ENCODE assay signal across 3 cellular contexts in the genomic region with DNA sequence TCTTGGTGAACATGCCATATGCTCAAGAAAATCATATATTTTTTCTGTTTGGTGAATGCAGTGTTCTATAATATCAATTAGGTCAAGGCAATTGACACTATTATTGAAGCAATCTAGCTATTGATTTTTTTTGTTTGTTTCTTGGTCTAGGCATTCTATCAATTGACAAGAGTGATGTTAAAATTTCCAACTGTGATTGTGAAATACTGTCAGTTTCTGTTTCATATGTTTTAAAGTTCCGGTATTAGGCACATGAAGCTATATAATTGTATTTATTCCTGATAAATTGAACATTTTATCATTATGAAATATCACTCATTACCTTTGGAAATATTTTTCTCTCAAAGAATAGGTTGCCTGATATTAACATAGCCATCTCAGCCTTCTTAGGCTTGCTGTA.
A peak's percentile ranks its signal among the peaks of the same experiment; 100 is the strongest.
TF ChIP-seq lines count a peak whose summit lies in the region.

No MANE protein-coding gene starts in this region.

TF ChIP-seq in HepG2, 621 proteins besides CTCF, POLR2A, EP300 and RAD21:
- TF ChIP-seq CEBPB (IDR thresholded peaks at IDR 0.05; ENCODE audit: borderline replicate concordance, low read depth, low read length) (peak; percentile 53; the same call in 1 of the 2 replicates), ONECUT2 (CRISPR knock-in tag; IDR thresholded peaks at IDR 0.05) (no peak), ZNF260 (CRISPR knock-in tag; IDR thresholded peaks at IDR 0.05; ENCODE audit: borderline replicate concordance, low read depth) (no peak)
- TF ChIP-seq, protein P1, sequence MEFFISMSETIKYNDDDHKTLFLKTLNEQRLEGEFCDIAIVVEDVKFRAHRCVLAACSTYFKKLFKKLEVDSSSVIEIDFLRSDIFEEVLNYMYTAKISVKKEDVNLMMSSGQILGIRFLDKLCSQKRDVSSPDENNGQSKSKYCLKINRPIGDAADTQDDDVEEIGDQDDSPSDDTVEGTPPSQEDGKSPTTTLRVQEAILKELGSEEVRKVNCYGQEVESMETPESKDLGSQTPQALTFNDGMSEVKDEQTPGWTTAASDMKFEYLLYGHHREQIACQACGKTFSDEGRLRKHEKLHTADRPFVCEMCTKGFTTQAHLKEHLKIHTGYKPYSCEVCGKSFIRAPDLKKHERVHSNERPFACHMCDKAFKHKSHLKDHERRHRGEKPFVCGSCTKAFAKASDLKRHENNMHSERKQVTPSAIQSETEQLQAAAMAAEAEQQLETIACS (CRISPR knock-in tag; IDR thresholded peaks at IDR 0.05): no peak

TF ChIP-seq in IMR-90, 13 proteins besides CTCF, POLR2A, EP300 and RAD21:
- TF ChIP-seq RFX5 (IDR thresholded peaks at IDR 0.05; ENCODE audit: low read depth, low read length) (no peak), RCOR1 (IDR thresholded peaks at IDR 0.05; ENCODE audit: insufficient replicate concordance, low read length) (no peak), CEBPB (IDR thresholded peaks at IDR 0.05; ENCODE audit: low read depth, low read length) (peak; percentile 59), NFE2L2 (IDR thresholded peaks at IDR 0.05; ENCODE audit: low read depth, low read length) (no peak)
- TF ChIP-seq, protein P2, sequence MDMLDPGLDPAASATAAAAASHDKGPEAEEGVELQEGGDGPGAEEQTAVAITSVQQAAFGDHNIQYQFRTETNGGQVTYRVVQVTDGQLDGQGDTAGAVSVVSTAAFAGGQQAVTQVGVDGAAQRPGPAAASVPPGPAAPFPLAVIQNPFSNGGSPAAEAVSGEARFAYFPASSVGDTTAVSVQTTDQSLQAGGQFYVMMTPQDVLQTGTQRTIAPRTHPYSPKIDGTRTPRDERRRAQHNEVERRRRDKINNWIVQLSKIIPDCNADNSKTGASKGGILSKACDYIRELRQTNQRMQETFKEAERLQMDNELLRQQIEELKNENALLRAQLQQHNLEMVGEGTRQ (IDR thresholded peaks at IDR 0.05; ENCODE audit: low read depth, low read length): no peak

TF ChIP-seq in K562, 482 proteins besides CTCF, POLR2A, EP300 and RAD21:
- TF ChIP-seq ZNF780A (CRISPR knock-in tag; IDR thresholded peaks at IDR 0.05) (no peak), ZC3H4 (CRISPR knock-in tag; IDR thresholded peaks at IDR 0.05; ENCODE audit: borderline replicate concordance) (no peak), HMGN3 (IDR thresholded peaks at IDR 0.05; ENCODE audit: borderline replicate concordance, extremely low read depth, insufficient read length, low read depth, low read length) (no peak), CEBPG (CRISPR knock-in tag; IDR thresholded peaks at IDR 0.05) (no peak), CEBPG (tag; conservative IDR thresholded peaks at IDR 0.05 in 1 of 2, IDR thresholded peaks at IDR 0.05 in 1 of 2) (0 out of 4 replicates have a peak, but pooled peaks of 1 of the 2 experiments have one; percentile 24), MYBL2 (IDR thresholded peaks at IDR 0.05; ENCODE audit: low read depth) (no peak), MYBL2 (CRISPR knock-in tag; IDR thresholded peaks at IDR 0.05; ENCODE audit: borderline replicate concordance) (no peak), SMC3 (conservative IDR thresholded peaks at IDR 0.05; ENCODE audit: insufficient read depth, low read depth, low read length) (no peak), MAZ (CRISPR knock-in tag; conservative IDR thresholded peaks at IDR 0.05 in 1 of 2, IDR thresholded peaks at IDR 0.05 in 1 of 2) (no peak), THRAP3 (IDR thresholded peaks at IDR 0.05; ENCODE audit: borderline replicate concordance) (no peak), FUS (optimal IDR thresholded peaks at IDR 0.05; ENCODE audit: low read depth, low read length) (no peak), RBM25 (IDR thresholded peaks at IDR 0.05; ENCODE audit: low read depth, low read length, severe bottlenecking) (no peak), HNRNPLL (IDR thresholded peaks at IDR 0.05; ENCODE audit: low read depth, low read length, poor library complexity, severe bottlenecking) (no peak), CEBPB (tag; IDR thresholded peaks at IDR 0.05) (0 out of 2 replicates have a peak, but pooled peaks have one; percentile 64)
- TF ChIP-seq, protein P3, sequence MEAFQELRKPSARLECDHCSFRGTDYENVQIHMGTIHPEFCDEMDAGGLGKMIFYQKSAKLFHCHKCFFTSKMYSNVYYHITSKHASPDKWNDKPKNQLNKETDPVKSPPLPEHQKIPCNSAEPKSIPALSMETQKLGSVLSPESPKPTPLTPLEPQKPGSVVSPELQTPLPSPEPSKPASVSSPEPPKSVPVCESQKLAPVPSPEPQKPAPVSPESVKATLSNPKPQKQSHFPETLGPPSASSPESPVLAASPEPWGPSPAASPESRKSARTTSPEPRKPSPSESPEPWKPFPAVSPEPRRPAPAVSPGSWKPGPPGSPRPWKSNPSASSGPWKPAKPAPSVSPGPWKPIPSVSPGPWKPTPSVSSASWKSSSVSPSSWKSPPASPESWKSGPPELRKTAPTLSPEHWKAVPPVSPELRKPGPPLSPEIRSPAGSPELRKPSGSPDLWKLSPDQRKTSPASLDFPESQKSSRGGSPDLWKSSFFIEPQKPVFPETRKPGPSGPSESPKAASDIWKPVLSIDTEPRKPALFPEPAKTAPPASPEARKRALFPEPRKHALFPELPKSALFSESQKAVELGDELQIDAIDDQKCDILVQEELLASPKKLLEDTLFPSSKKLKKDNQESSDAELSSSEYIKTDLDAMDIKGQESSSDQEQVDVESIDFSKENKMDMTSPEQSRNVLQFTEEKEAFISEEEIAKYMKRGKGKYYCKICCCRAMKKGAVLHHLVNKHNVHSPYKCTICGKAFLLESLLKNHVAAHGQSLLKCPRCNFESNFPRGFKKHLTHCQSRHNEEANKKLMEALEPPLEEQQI (IDR thresholded peaks at IDR 0.05): no peak
- TF ChIP-seq, protein P4, sequence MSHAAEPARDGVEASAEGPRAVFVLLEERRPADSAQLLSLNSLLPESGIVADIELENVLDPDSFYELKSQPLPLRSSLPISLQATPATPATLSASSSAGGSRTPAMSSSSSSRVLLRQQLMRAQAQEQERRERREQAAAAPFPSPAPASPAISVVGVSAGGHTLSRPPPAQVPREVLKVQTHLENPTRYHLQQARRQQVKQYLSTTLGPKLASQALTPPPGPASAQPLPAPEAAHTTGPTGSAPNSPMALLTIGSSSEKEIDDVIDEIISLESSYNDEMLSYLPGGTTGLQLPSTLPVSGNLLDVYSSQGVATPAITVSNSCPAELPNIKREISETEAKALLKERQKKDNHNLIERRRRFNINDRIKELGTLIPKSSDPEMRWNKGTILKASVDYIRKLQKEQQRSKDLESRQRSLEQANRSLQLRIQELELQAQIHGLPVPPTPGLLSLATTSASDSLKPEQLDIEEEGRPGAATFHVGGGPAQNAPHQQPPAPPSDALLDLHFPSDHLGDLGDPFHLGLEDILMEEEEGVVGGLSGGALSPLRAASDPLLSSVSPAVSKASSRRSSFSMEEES (CRISPR knock-in tag; IDR thresholded peaks at IDR 0.05): no peak
- TF ChIP-seq, protein P5, sequence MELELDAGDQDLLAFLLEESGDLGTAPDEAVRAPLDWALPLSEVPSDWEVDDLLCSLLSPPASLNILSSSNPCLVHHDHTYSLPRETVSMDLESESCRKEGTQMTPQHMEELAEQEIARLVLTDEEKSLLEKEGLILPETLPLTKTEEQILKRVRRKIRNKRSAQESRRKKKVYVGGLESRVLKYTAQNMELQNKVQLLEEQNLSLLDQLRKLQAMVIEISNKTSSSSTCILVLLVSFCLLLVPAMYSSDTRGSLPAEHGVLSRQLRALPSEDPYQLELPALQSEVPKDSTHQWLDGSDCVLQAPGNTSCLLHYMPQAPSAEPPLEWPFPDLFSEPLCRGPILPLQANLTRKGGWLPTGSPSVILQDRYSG (tag; conservative IDR thresholded peaks at IDR 0.05; ENCODE audit: low read depth): no peak
- TF ChIP-seq, protein P6, sequence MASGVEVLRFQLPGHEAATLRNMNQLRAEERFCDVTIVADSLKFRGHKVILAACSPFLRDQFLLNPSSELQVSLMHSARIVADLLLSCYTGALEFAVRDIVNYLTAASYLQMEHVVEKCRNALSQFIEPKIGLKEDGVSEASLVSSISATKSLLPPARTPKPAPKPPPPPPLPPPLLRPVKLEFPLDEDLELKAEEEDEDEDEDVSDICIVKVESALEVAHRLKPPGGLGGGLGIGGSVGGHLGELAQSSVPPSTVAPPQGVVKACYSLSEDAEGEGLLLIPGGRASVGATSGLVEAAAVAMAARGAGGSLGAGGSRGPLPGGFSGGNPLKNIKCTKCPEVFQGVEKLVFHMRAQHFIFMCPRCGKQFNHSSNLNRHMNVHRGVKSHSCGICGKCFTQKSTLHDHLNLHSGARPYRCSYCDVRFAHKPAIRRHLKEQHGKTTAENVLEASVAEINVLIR (CRISPR knock-in tag; IDR thresholded peaks at IDR 0.05): no peak
- TF ChIP-seq, protein P7, sequence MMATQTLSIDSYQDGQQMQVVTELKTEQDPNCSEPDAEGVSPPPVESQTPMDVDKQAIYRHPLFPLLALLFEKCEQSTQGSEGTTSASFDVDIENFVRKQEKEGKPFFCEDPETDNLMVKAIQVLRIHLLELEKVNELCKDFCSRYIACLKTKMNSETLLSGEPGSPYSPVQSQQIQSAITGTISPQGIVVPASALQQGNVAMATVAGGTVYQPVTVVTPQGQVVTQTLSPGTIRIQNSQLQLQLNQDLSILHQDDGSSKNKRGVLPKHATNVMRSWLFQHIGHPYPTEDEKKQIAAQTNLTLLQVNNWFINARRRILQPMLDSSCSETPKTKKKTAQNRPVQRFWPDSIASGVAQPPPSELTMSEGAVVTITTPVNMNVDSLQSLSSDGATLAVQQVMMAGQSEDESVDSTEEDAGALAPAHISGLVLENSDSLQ (IDR thresholded peaks at IDR 0.05): no peak
- TF ChIP-seq, protein P8, sequence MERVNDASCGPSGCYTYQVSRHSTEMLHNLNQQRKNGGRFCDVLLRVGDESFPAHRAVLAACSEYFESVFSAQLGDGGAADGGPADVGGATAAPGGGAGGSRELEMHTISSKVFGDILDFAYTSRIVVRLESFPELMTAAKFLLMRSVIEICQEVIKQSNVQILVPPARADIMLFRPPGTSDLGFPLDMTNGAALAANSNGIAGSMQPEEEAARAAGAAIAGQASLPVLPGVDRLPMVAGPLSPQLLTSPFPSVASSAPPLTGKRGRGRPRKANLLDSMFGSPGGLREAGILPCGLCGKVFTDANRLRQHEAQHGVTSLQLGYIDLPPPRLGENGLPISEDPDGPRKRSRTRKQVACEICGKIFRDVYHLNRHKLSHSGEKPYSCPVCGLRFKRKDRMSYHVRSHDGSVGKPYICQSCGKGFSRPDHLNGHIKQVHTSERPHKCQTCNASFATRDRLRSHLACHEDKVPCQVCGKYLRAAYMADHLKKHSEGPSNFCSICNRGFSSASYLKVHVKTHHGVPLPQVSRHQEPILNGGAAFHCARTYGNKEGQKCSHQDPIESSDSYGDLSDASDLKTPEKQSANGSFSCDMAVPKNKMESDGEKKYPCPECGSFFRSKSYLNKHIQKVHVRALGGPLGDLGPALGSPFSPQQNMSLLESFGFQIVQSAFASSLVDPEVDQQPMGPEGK (CRISPR knock-in tag; IDR thresholded peaks at IDR 0.05; ENCODE audit: borderline replicate concordance): no peak
